20 cellular contexts compared by ENCODE assay signal in genomic region chr11:119062779-119063178, GRCh38. TPM values are rescaled to one million over a fixed set of nuclear protein-coding genes. Genes with fewer than 3 reads are reported as not detected.
DNase-seq lines count a peak whose midpoint lies in the region; ATAC-seq, FAIRE-seq and TF ChIP-seq lines count a peak whose summit lies in the region.
"Had no signal": no experiment of that assay in that cellular context is flagged by ENCODE, and none has a peak within 500 bp of the region (broad histone marks: within the 10 kb centered on the region; RNA-seq: fewer than 3 reads in every experiment).

No MANE protein-coding gene starts in this region.

- no peak for FAIRE-seq in D721Med (lab: Jason Lieb, UNC)
- FAIRE-seq: endometrium, GM12892 had no signal

- no peak overlapping the region for H3K4me2 ChIP-seq in osteoblast (ENCODE audit: insufficient read depth, low read length)
- H3K4me2 ChIP-seq: SK-N-SH had no signal

- intact Hi-C loops in colonic mucosa (cut with DNase I) = no loop called here

- no peak overlapping the region for H3K4me3 ChIP-seq in colonic mucosa
- H3K4me3 ChIP-seq in osteoblast (ENCODE audit: insufficient read depth, low read length) = no peak overlapping the region

- H3K36me3 ChIP-seq in colonic mucosa (no peaks in the 10 kb centered on the region), osteoblast (ENCODE audit: insufficient read depth, low read length) (no peaks in the 10 kb centered on the region)

- H3K4me1 ChIP-seq in colonic mucosa (no peaks in the 10 kb centered on the region), osteoblast (ENCODE audit: insufficient read depth, low read length) (peaks cover 13% of the 10 kb centered on the region)

- ATAC-seq in HG02852 (IDR thresholded peaks at IDR 0.05; ENCODE audit: unreplicated experiment) = no peak
- ATAC-seq in HG03196 (IDR thresholded peaks at IDR 0.05; ENCODE audit: unreplicated experiment) = no peak
- ATAC-seq: left lobe of liver had no signal

- DNase-seq in ELR (ENCODE audit: low read depth) (peak; percentile 44), NCI-H226 (peak; percentile 49), colonic mucosa (peak; percentile 36), osteoblast (ENCODE audit: insufficient read length, low spot score, missing footprints) (peak; percentile 68), D721Med (ENCODE audit: insufficient read length, low spot score) (no peak), NCI-H446 treated with DMSO at 0.1 percent for 48 hours (lab: John Stamatoyannopoulos, UW) (no peak)
- DNase-seq: C1 segment of cervical spinal cord; central memory CD4-positive, alpha-beta T cell; DMS79 treated with DMSO at 0.1 percent for 48 hours; naive B cell; NCI-H1092; NCI-H2171 treated with DMSO at 0.1 percent for 48 hours; SK-N-SH; trophoblast cell had no signal

- H2AFZ ChIP-seq in osteoblast (ENCODE audit: low read length) = no peak overlapping the region

- no peak overlapping the region for H3K27ac ChIP-seq in colonic mucosa
- no peak overlapping the region for H3K27ac ChIP-seq in osteoblast (ENCODE audit: low read depth, low read length)
- H3K27ac ChIP-seq: VCaP had no signal

- H3K9ac ChIP-seq in colonic mucosa (ENCODE audit: low read depth in 2 of 2, low read length in 2 of 2) = no peak overlapping the region
- H3K9ac ChIP-seq: SK-N-SH had no signal

- TF ChIP-seq CTCF in colonic mucosa (IDR thresholded peaks at IDR 0.05) (no peak), osteoblast (IDR thresholded peaks at IDR 0.05; ENCODE audit: extremely low read depth, low read depth, low read length) (no peak), D721Med (IDR thresholded peaks at IDR 0.05; ENCODE audit: insufficient read depth, missing control alignments) (no peak)

- H3K79me2 ChIP-seq in osteoblast (ENCODE audit: insufficient read depth, low read length) = peaks cover 28% of the 10 kb centered on the region

- H3K27me3 ChIP-seq in colonic mucosa (no peaks in the 10 kb centered on the region), osteoblast (ENCODE audit: insufficient read depth, low read length) (no peaks in the 10 kb centered on the region)

- H4K20me1 ChIP-seq in osteoblast (ENCODE audit: insufficient read depth, low read length) = no peaks in the 10 kb centered on the region

- H3K9me3 ChIP-seq in colonic mucosa (no peaks in the 10 kb centered on the region), osteoblast (ENCODE audit: low read depth, low read length) (no peaks in the 10 kb centered on the region)
- H3K9me3 ChIP-seq: SK-N-SH had no signal

RNA-seq across cellular contexts. Expression of gene VPS11, which starts 4.8 kb away (rescaled TPM):
- total RNA-seq in colonic mucosa = 10 to 100 TPM; 23.0 to 24.1 TPM
- 35.1 and 37.1 TPM in 2 replicates for total RNA-seq in osteoblast

RNA-seq across cellular contexts. Expression of gene HYOU1, which starts 5.8 kb away (rescaled TPM):
- total RNA-seq in colonic mucosa (100 to 1,000 TPM; 120 to 273 TPM), osteoblast (94.9 and 117 TPM in 2 replicates)

RNA-seq across cellular contexts. Expression of gene HMBS, which starts 21.9 kb away (rescaled TPM):
- 10 to 100 TPM; 18.7 to 50.5 TPM for total RNA-seq in colonic mucosa
- 5.0 and 8.7 TPM in 2 replicates for total RNA-seq in osteoblast

RNA-seq across cellular contexts. Expression of gene SLC37A4, which starts 32.1 kb away (rescaled TPM):
- 10 to 100 TPM; 48.9 to 56.4 TPM for total RNA-seq in colonic mucosa
- 13.0 and 14.8 TPM in 2 replicates for total RNA-seq in osteoblast

RNA-seq across cellular contexts. Expression of gene DPAGT1, which starts 38.9 kb away (rescaled TPM):
- total RNA-seq in colonic mucosa (100 to 1,000 TPM in 1 of 2 donors, 10 to 100 TPM in 1; 39.4 to 104 TPM), osteoblast (20.3 and 22.1 TPM in 2 replicates)

Comparison
In these comparisons a context has a peak if more than half of its experiments do, and no peak if none do; other contexts are left out.
1. DNase-seq: peak in ELR (single experiment), NCI-H226 (single experiment), colonic mucosa (single experiment) and osteoblast (single experiment); none in D721Med (single experiment) and NCI-H446 treated with DMSO at 0.1 percent for 48 hours (single experiment).